Comparison of ENCODE assay signal across 8 cellular contexts in the genomic region with DNA sequence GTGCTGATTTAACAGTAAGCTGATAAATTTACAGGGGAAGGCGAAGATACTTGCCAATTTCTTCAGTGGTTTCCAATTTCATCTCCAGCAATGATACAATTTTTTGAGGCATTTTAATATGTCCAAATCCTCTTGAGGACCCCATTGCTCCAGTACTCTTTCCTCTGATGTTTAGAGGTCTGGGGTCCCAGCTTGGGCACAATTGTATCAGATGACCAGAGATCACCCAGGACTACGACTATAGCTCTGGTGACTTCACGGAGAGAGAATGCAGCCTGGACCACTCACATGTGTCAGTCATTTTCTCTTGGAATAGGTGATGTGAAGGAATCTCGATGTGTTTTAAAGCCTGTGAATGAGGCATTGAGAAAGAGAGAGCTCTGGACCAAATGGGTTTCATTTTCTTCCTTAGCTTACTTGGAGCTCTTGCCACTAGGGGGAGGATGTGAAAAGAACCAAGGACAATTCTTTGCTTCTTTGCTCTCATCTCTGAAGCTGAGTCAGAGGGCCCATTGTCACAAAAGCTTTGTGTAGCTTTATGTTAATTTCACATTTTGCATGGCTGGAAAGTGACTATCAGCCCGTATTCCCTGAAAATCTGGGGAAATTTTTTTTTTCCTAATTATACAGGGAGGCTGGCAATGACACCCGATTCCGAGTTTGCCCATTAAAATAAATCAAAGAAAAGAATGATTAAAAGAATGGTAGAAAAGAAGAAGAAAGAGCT. TPM values are rescaled to one million over a fixed set of nuclear protein-coding genes. Genes with fewer than 3 reads are reported as not detected.
DNase-seq lines count a peak whose midpoint lies in the region; ATAC-seq and TF ChIP-seq lines count a peak whose summit lies in the region.

No MANE protein-coding gene starts in this region.

- H3K27ac ChIP-seq in GM23338 (ENCODE audit: low read depth) = no peak overlapping the region
- no peak overlapping the region for H3K27ac ChIP-seq in right lobe of liver

- H3K36me3 ChIP-seq in GM23338 (ENCODE audit: insufficient read depth) (no peaks in the 10 kb centered on the region), right lobe of liver (no peaks in the 10 kb centered on the region)

- peak overlapping the region; percentile 39; the same call in 1 of the 2 replicates for H3K27ac Mint-ChIP-seq in GM23338

- H3K36me3 Mint-ChIP-seq in GM23338 (ENCODE audit: low read depth) = no peaks in the 10 kb centered on the region

- H3K27me3 ChIP-seq in GM23338 (ENCODE audit: insufficient read depth) = no peaks in the 10 kb centered on the region
- H3K27me3 ChIP-seq in right lobe of liver = no peaks in the 10 kb centered on the region

- no peak for TF ChIP-seq POLR2A in right lobe of liver (IDR thresholded peaks at IDR 0.05)

- no peaks in the 10 kb centered on the region for H3K9me3 Mint-ChIP-seq in GM23338

- DNase-seq in Right ventricle myocardium superior (no peak), cardiac septum (ENCODE audit: low spot score) (no peak), GM23338 (ENCODE audit: low spot score) (peak; percentile 95), LoVo (ENCODE audit: low spot score) (peak; percentile 56), SKM-1 (lab: John Stamatoyannopoulos, UW; ENCODE audit: unreplicated experiment) (peak; percentile 36), choroid plexus epithelial cell (ENCODE audit: low read depth) (peak; percentile 86), right lobe of liver (no peak), stromal cell of bone marrow (ENCODE audit: low read depth) (peak; percentile 72)

- H3K4me1 ChIP-seq in GM23338 (ENCODE audit: insufficient read depth) (no peaks in the 10 kb centered on the region; the same call in 1 of the 2 replicates), right lobe of liver (peaks cover 0 to 3% (median 0%) of the 10 kb centered on the region in 4 donors)

- H3K9me3 ChIP-seq in right lobe of liver = no peaks in the 10 kb centered on the region

- no peaks in the 10 kb centered on the region for H3F3A ChIP-seq in GM23338 (replicated peaks; ENCODE audit: low read depth)

- ATAC-seq in Right ventricle myocardium superior (ENCODE audit: poor library complexity) = peak; percentile 64
- ATAC-seq in GM23338 = peak; percentile 94
- peak; percentile 83 to 95 (median 88) for ATAC-seq in right lobe of liver

- H3K4me2 ChIP-seq in GM23338 = no peak overlapping the region

- WGBS in right lobe of liver (ENCODE audit: insufficient coverage, low coverage, low lambda C conversion rate, missing lambda C conversion rate) = 43% methylated on average over 7 of the region's 7 CpGs

- H4K20me1 ChIP-seq in GM23338 (replicated peaks; ENCODE audit: insufficient read depth) = no peaks in the 10 kb centered on the region

- no peak overlapping the region for H3K4me3 Mint-ChIP-seq in GM23338

- no peaks in the 10 kb centered on the region; the same call in 1 of the 2 replicates for H3K9me2 ChIP-seq in GM23338 (ENCODE audit: insufficient read depth)

- H3K4me1 Mint-ChIP-seq in GM23338 = peaks cover 19% of the 10 kb centered on the region

- no peaks in the 10 kb centered on the region for H3K27me3 Mint-ChIP-seq in GM23338 (ENCODE audit: insufficient read depth, low read depth, poor library complexity)

- H3K79me2 ChIP-seq in GM23338 (replicated peaks; ENCODE audit: insufficient read depth) = no peaks in the 10 kb centered on the region

- no peak overlapping the region for H2AFZ ChIP-seq in GM23338

- peak; percentile 77 to 79 for TF ChIP-seq CTCF in GM23338 (conservative IDR thresholded peaks at IDR 0.05; ENCODE audit: low read depth in 2 of 2)
- peak; percentile 83 for TF ChIP-seq CTCF in choroid plexus epithelial cell (conservative IDR thresholded peaks at IDR 0.05; ENCODE audit: low read depth, low read length)
- peak; percentile 63 to 76 (median 68) for TF ChIP-seq CTCF in right lobe of liver (IDR thresholded peaks at IDR 0.05)

- H3K4me3 ChIP-seq in GM23338 = no peak overlapping the region
- no peak overlapping the region for H3K4me3 ChIP-seq in choroid plexus epithelial cell (ENCODE audit: low read depth, low read length)
- H3K4me3 ChIP-seq in right lobe of liver = no peak overlapping the region

- intact Hi-C loops in Right ventricle myocardium superior (cut with DNase I) (loop anchor here (5.0 kb wide), 2 partner anchors 429 to 524 kb away; no protein-coding TSS in a partner anchor), cardiac septum (cut with DNase I) (loop anchor here (5.0 to 10.0 kb wide), 2 partner anchors 432 to 524 kb away; no protein-coding TSS in a partner anchor), right lobe of liver (cut with DNase I) (loop anchor here in 1 of 2 donors (5.0 to 10.0 kb wide), 2 partner anchors 432 to 524 kb away; no protein-coding TSS in a partner anchor)

TF ChIP-seq in GM23338, 12 proteins besides CTCF, POLR2A, EP300 and RAD21:
- TF ChIP-seq, protein P1, sequence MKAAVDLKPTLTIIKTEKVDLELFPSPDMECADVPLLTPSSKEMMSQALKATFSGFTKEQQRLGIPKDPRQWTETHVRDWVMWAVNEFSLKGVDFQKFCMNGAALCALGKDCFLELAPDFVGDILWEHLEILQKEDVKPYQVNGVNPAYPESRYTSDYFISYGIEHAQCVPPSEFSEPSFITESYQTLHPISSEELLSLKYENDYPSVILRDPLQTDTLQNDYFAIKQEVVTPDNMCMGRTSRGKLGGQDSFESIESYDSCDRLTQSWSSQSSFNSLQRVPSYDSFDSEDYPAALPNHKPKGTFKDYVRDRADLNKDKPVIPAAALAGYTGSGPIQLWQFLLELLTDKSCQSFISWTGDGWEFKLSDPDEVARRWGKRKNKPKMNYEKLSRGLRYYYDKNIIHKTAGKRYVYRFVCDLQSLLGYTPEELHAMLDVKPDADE (IDR thresholded peaks at IDR 0.05) = no peak
- no peak for TF ChIP-seq NANOG (IDR thresholded peaks at IDR 0.05; ENCODE audit: borderline replicate concordance)
- TF ChIP-seq EZH2 (IDR thresholded peaks at IDR 0.05; ENCODE audit: low read depth, unreplicated experiment) = no peak
- TF ChIP-seq CREB1 (CRISPR knock-in tag; IDR thresholded peaks at IDR 0.05; ENCODE audit: low read depth) = no peak
- no peak for TF ChIP-seq STAT1 (IDR thresholded peaks at IDR 0.05; ENCODE audit: unreplicated experiment)
- TF ChIP-seq JUNB (IDR thresholded peaks at IDR 0.05; ENCODE audit: unreplicated experiment) = no peak
- TF ChIP-seq EZH2phosphoT487 (IDR thresholded peaks at IDR 0.05; ENCODE audit: unreplicated experiment) = no peak
- TF ChIP-seq ZNF114 (CRISPR knock-in tag; IDR thresholded peaks at IDR 0.05) = no peak

RNA-seq across cellular contexts. Expression of a gene that starts 6.7 kb away (rescaled TPM):
- total RNA-seq in Right ventricle myocardium superior (20.1 TPM), cardiac septum (29.5 TPM), right lobe of liver (10 to 100 TPM; 16.8 to 29.0 (median 18.1) TPM)
- 55.1 and 79.1 TPM in 2 replicates for total RNA-seq in GM23338 (2014; rRNA removed; shearing (Covaris generic))
- polyA plus RNA-seq in GM23338 (2016; fragmentation: Nextera tagmentation; extraction: Ambion mirVana) = 73.5 and 89.0 TPM in 2 replicates

Comparison
In these comparisons a context has a peak if more than half of its experiments do, and no peak if none do; other contexts are left out.
1. DNase-seq: peak in GM23338 (single experiment), LoVo (single experiment), SKM-1 (single experiment), choroid plexus epithelial cell (single experiment) and stromal cell of bone marrow (single experiment); none in Right ventricle myocardium superior (single experiment), cardiac septum (single experiment) and right lobe of liver (0 of 3).
2. Peak in every context shown above with its lines, with median percentiles within 50 percentile points of each other: ATAC-seq and CTCF ChIP-seq.